Comparison of ENCODE assay signal across 18 cellular contexts in genomic region chr3:172466553-172467130, GRCh38. TPM values are rescaled to one million over a fixed set of nuclear protein-coding genes. Genes with fewer than 3 reads are reported as not detected.
"Had no signal": no experiment of that assay in that cellular context is flagged by ENCODE, and none has a peak within 500 bp of the region (broad histone marks: within the 10 kb centered on the region; RNA-seq: fewer than 3 reads in every experiment).

No MANE protein-coding gene starts in this region.

- H3K4me3 ChIP-seq: coronary artery, prostate gland, right lobe of liver, spleen, tibial artery, vagina had no signal

- H3K4me1 Mint-ChIP-seq: immature natural killer cell; natural killer cell; stimulated activated memory B cell treated with anti-CD40 and anti-IgM and Interleukin-4, amounts not matched to agents 10 μg/mL and 1 μg/mL and 100 μg/mL, for 72 hours had no signal

- H3K27ac Mint-ChIP-seq: activated CD4-positive, alpha-beta T cell treated with anti-CD3 and anti-CD28 coated beads, Interleukin-2, amount 10 ng/mL, durations not matched to agents 24 days and 14 days; immature natural killer cell; natural killer cell; stimulated activated memory B cell treated with anti-CD40 and anti-IgM and Interleukin-4, amounts not matched to agents 10 μg/mL and 1 μg/mL and 100 μg/mL, for 72 hours had no signal

- H3K4me3 Mint-ChIP-seq: activated CD4-positive, alpha-beta T cell treated with anti-CD3 and anti-CD28 coated beads, Interleukin-2, amount 10 ng/mL, durations not matched to agents 24 days and 14 days; immature natural killer cell; natural killer cell; stimulated activated memory B cell treated with anti-CD40 and anti-IgM and Interleukin-4, amounts not matched to agents 10 μg/mL and 1 μg/mL and 100 μg/mL, for 72 hours had no signal

- H3K4me1 ChIP-seq: prostate gland, right lobe of liver, tibial artery, vagina had no signal

- H3K27ac ChIP-seq: coronary artery, epithelial cell of prostate, prostate gland, right lobe of liver, spleen, tibial artery, vagina had no signal

- ATAC-seq: natural killer cell; stimulated activated memory B cell treated with anti-CD40 and anti-IgM and Interleukin-4, amounts not matched to agents 10 μg/mL and 1 μg/mL and 100 μg/mL, for 72 hours had no signal

- DNase-seq: activated CD4-positive, alpha-beta T cell treated with anti-CD3 and anti-CD28 coated beads, Interleukin-2, amount 10 ng/mL, durations not matched to agents 24 days and 14 days; activated CD8-positive, alpha-beta memory T cell treated with anti-CD3 and anti-CD28 coated beads for 24 hours; activated naive CD4-positive, alpha-beta T cell treated with Interleukin-2 at 50 U/mL for 16 hours; central memory CD4-positive, alpha-beta T cell; effector CD8-positive, alpha-beta T cell; immature natural killer cell; natural killer cell; right lobe of liver; spleen; stimulated activated CD4-positive, alpha-beta T cell treated with anti-CD3 and anti-CD28 coated beads, Interleukin-1b, Interleukin-23, amount 100 ng/mL, for 48 hours; tibial artery had no signal

- H3K9me3 ChIP-seq: prostate gland, right lobe of liver, tibial artery, vagina had no signal

- H3K36me3 Mint-ChIP-seq: stimulated activated memory B cell treated with anti-CD40 and anti-IgM and Interleukin-4, amounts not matched to agents 10 μg/mL and 1 μg/mL and 100 μg/mL, for 72 hours had no signal

- H3K9me3 Mint-ChIP-seq: natural killer cell had no signal

RNA-seq across cellular contexts. Expression of gene GHSR, which starts 18.4 kb away (rescaled TPM):
- total RNA-seq: activated CD4-positive, alpha-beta T cell treated with anti-CD3 and anti-CD28 coated beads, Interleukin-2, amount 10 ng/mL, durations not matched to agents 24 days and 14 days; lung microvascular endothelial cell; mucosa of gallbladder; prostate gland; right lobe of liver; spleen; vagina had no signal
- polyA plus RNA-seq: spleen had no signal
